ENCODE assay signal across 2 cellular contexts in genomic region chr12:51922762-51923505, GRCh38.
TF ChIP-seq lines count a peak whose summit lies in the region.

No MANE protein-coding gene starts in this region.

TF ChIP-seq in IMR-90, 13 proteins besides CTCF, POLR2A, EP300 and RAD21:
- no peak for TF ChIP-seq RFX5 (IDR thresholded peaks at IDR 0.05; ENCODE audit: low read depth, low read length)
- no peak for TF ChIP-seq NFE2L2 (IDR thresholded peaks at IDR 0.05; ENCODE audit: low read depth, low read length)
- TF ChIP-seq CEBPB (IDR thresholded peaks at IDR 0.05; ENCODE audit: low read depth, low read length) = peak; percentile 84
- no peak for TF ChIP-seq MAFK (IDR thresholded peaks at IDR 0.05; ENCODE audit: low read depth, low read length)

TF ChIP-seq in liver, 16 proteins besides CTCF, POLR2A, EP300 and RAD21:
- TF ChIP-seq TAF1 (conservative IDR thresholded peaks at IDR 0.05) (no peak), HNF4G (IDR thresholded peaks at IDR 0.05) (peak; percentile 45), NR2F2 (IDR thresholded peaks at IDR 0.05) (peak; percentile 66), MAX (IDR thresholded peaks at IDR 0.05) (peak; percentile 78), HNF4A (conservative IDR thresholded peaks at IDR 0.05) (peak; percentile 74 to 77), FOXA1 (IDR thresholded peaks at IDR 0.05) (no peak), GABPA (IDR thresholded peaks at IDR 0.05 in 1 of 2, conservative IDR thresholded peaks at IDR 0.05 in 1 of 2) (no peak), JUND (IDR thresholded peaks at IDR 0.05) (peak in 1 of 2 donors; percentile 43), YY1 (IDR thresholded peaks at IDR 0.05) (peak; percentile 73), EGR1 (IDR thresholded peaks at IDR 0.05; ENCODE audit: low read depth in 2 of 2) (peak in 1 of 2 donors; percentile 57), FOXA2 (IDR thresholded peaks at IDR 0.05) (no peak), ZBTB33 (IDR thresholded peaks at IDR 0.05) (no peak), RXRA (IDR thresholded peaks at IDR 0.05) (peak; percentile 81 to 86), SP1 (IDR thresholded peaks at IDR 0.05) (peak; percentile 81)
TF ChIP-seq in liver: peak in this region for 9.
